Comparison of ENCODE assay signal across 8 cellular contexts in the genomic region with DNA sequence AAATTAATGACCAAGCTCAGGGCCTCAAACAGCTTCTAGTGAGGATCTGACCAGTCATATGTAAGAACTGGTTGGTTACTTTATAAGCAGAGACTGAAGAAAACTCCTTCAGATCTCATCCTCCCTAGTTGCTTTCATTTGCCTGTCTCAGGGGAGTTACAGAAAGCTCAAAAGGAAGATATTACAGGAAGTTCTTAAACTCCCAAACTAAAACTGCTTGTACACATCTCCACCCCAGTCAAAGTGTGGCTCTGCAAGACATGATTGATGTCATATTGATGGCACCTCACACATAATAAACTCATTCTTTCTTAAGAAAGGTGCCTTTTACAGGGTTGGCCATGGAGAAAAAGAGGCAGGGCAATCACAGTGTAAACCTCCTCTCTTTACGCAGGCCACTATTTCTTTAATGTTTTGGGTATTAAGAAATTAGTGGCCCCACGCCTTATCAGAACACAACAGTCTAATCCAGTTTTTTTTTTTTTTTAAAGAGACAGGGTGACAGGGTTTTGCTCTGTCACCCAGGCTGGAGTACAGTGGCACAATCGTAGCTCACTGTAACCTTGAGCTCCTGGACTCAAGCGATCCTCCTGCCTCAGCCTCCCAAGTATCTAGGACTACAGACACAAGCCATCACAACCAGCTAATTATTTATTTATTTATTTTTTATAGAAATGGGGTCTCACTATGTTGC.
DNase-seq lines count a peak whose midpoint lies in the region; ATAC-seq and TF ChIP-seq lines count a peak whose summit lies in the region.

No MANE protein-coding gene starts in this region.

- intact Hi-C loops in testis (cut with DNase I; ENCODE audit: low total_unique reads): no loop called here

- peak overlapping the region; percentile 30; the same call in 1 of the 2 replicates for H3K9ac ChIP-seq in MM.1S (ENCODE audit: low read length)

- ATAC-seq in GM21786 (IDR thresholded peaks at IDR 0.05; ENCODE audit: unreplicated experiment): peak; percentile 81
- ATAC-seq in stimulated activated memory B cell treated with anti-CD40 and anti-IgM and Interleukin-4, amounts not matched to agents 10 μg/mL and 1 μg/mL and 100 μg/mL, for 72 hours: peak; percentile 81

- no peak overlapping the region for H3K4me3 Mint-ChIP-seq in stimulated activated memory B cell treated with anti-CD40 and anti-IgM and Interleukin-4, amounts not matched to agents 10 μg/mL and 1 μg/mL and 100 μg/mL, for 72 hours

- H3K36me3 Mint-ChIP-seq in stimulated activated memory B cell treated with anti-CD40 and anti-IgM and Interleukin-4, amounts not matched to agents 10 μg/mL and 1 μg/mL and 100 μg/mL, for 72 hours: no peaks in the 10 kb centered on the region

- no peaks in the 10 kb centered on the region for H3K9me2 ChIP-seq in MM.1S (replicated peaks; ENCODE audit: insufficient read depth, low read length)

- peak overlapping the region; percentile 54 for H2AFZ ChIP-seq in MM.1S (ENCODE audit: low read length)

- H3F3A ChIP-seq in MM.1S (ENCODE audit: insufficient read depth, low read length): peaks cover 21% of the 10 kb centered on the region

- no peaks in the 10 kb centered on the region for H3K36me3 ChIP-seq in MM.1S (replicated peaks; ENCODE audit: insufficient read depth, low read length)
- H3K36me3 ChIP-seq in effector memory CD4-positive, alpha-beta T cell (ENCODE audit: control insufficient read depth, insufficient read depth, low read length): no peaks in the 10 kb centered on the region
- no peaks in the 10 kb centered on the region for H3K36me3 ChIP-seq in testis (ENCODE audit: low read depth, missing control alignments)

- H3K79me2 ChIP-seq in MM.1S (ENCODE audit: low read length): no peaks in the 10 kb centered on the region

- H3K4me2 ChIP-seq in MM.1S (ENCODE audit: low read depth, low read length): peak overlapping the region; percentile 25

- H4K20me1 ChIP-seq in MM.1S (ENCODE audit: insufficient read depth, low read length): no peaks in the 10 kb centered on the region

- H3K27ac Mint-ChIP-seq in stimulated activated memory B cell treated with anti-CD40 and anti-IgM and Interleukin-4, amounts not matched to agents 10 μg/mL and 1 μg/mL and 100 μg/mL, for 72 hours: peak overlapping the region; percentile 86

- no peaks in the 10 kb centered on the region for H3K27me3 Mint-ChIP-seq in stimulated activated memory B cell treated with anti-CD40 and anti-IgM and Interleukin-4, amounts not matched to agents 10 μg/mL and 1 μg/mL and 100 μg/mL, for 72 hours

- H3K9me3 Mint-ChIP-seq in stimulated activated memory B cell treated with anti-CD40 and anti-IgM and Interleukin-4, amounts not matched to agents 10 μg/mL and 1 μg/mL and 100 μg/mL, for 72 hours: no peaks in the 10 kb centered on the region

- peaks cover 57% of the 10 kb centered on the region for H3K4me1 Mint-ChIP-seq in stimulated activated memory B cell treated with anti-CD40 and anti-IgM and Interleukin-4, amounts not matched to agents 10 μg/mL and 1 μg/mL and 100 μg/mL, for 72 hours

- in situ Hi-C loops in GM13976 (cut with MboI; ENCODE audit: low sequenced_read_pairs, unreplicated experiment): no loop called here

- H3K27ac ChIP-seq in MM.1S (ENCODE audit: low read length) (peak overlapping the region; percentile 86), testis (peak overlapping the region in 1 of 2 donors; percentile 21)
- peak overlapping the region; percentile 54 for H3K27ac ChIP-seq in effector memory CD4-positive, alpha-beta T cell (ENCODE audit: insufficient read depth, low read length, poor library complexity, severe bottlenecking)

- peak; percentile 34 for DNase-seq in GM13976 (ENCODE audit: low spot score)
- peak; percentile 52 for DNase-seq in MM.1S
- no peak for DNase-seq in effector memory CD4-positive, alpha-beta T cell
- no peak for DNase-seq in activated CD8-positive, alpha-beta memory T cell treated with anti-CD3 and anti-CD28 coated beads for 24 hours
- no peak for DNase-seq in COR-L47 (lab: John Stamatoyannopoulos, UW)
- no peak for DNase-seq in testis

- no peak for TF ChIP-seq POLR2A in testis (IDR thresholded peaks at IDR 0.05)

- H3K9me3 ChIP-seq in MM.1S (replicated peaks; ENCODE audit: insufficient read depth, low read length) (no peaks in the 10 kb centered on the region), testis (no peaks in the 10 kb centered on the region)
- no peaks in the 10 kb centered on the region for H3K9me3 ChIP-seq in effector memory CD4-positive, alpha-beta T cell (ENCODE audit: control insufficient read depth, low read length)

- H3K27me3 ChIP-seq in MM.1S (replicated peaks; ENCODE audit: insufficient read depth, low read length) (no peaks in the 10 kb centered on the region), testis (no peaks in the 10 kb centered on the region)
- no peaks in the 10 kb centered on the region for H3K27me3 ChIP-seq in effector memory CD4-positive, alpha-beta T cell (replicated peaks; ENCODE audit: control insufficient read depth, insufficient read depth, low read length, poor library complexity, severe bottlenecking)

- WGBS in testis, 2 donors: 60 to 77% methylated on average over 4 of the region's 4 CpGs

- peaks cover 34% of the 10 kb centered on the region for H3K4me1 ChIP-seq in MM.1S (ENCODE audit: low read length)
- peaks cover 61% of the 10 kb centered on the region for H3K4me1 ChIP-seq in effector memory CD4-positive, alpha-beta T cell (ENCODE audit: control insufficient read depth, insufficient read depth, low read length, poor library complexity, severe bottlenecking)
- H3K4me1 ChIP-seq in testis: peaks cover 9% of the 10 kb centered on the region

- TF ChIP-seq CTCF in GM13976 (IDR thresholded peaks at IDR 0.05; ENCODE audit: borderline replicate concordance, control extremely low read depth, extremely low read depth, insufficient read depth, missing control alignments) (no peak), MM.1S (IDR thresholded peaks at IDR 0.05; ENCODE audit: low read length) (no peak), testis (IDR thresholded peaks at IDR 0.05) (no peak)

- H3K4me3 ChIP-seq in MM.1S (ENCODE audit: low read length): no peak overlapping the region
- no peak overlapping the region for H3K4me3 ChIP-seq in effector memory CD4-positive, alpha-beta T cell (ENCODE audit: insufficient read depth, low read depth, low read length, poor library complexity, severe bottlenecking)
- H3K4me3 ChIP-seq in testis: no peak overlapping the region

Comparison
In these comparisons a context has a peak if more than half of its experiments do, and no peak if none do; other contexts are left out.
1. DNase-seq: peak in GM13976 (single experiment) and MM.1S (single experiment); none in effector memory CD4-positive, alpha-beta T cell (0 of 3), activated CD8-positive, alpha-beta memory T cell treated with anti-CD3 and anti-CD28 coated beads for 24 hours (single experiment), COR-L47 (single experiment) and testis (single experiment).